In the genomic region with DNA sequence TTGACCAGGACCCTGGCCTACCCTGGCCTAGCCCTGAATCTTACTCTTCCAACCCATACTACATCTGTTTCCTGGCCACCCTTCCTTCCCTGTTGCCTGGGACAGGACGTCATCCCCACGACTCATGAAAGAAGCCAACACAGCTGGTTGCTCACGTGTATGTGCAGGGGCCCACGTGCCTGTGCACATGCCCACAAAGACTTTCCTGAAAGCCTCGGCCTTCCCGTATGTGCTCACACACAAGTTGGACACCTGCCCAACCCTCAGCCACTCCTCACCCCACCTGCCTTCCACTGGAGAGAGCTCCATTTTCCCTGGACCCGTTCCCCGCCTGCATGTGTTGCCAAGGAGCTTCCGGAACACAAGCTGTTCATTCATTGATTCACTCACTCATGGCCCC, we compare ENCODE assay signal across 10 cellular contexts. TPM values are rescaled to one million over a fixed set of nuclear protein-coding genes. Genes with fewer than 3 reads are reported as not detected.
DNase-seq lines count a peak whose midpoint lies in the region; ATAC-seq and TF ChIP-seq lines count a peak whose summit lies in the region.
"Had no signal": no experiment of that assay in that cellular context is flagged by ENCODE, and none has a peak within 500 bp of the region (broad histone marks: within the 10 kb centered on the region; RNA-seq: fewer than 3 reads in every experiment).

No MANE protein-coding gene starts in this region.

- TF ChIP-seq POLR2A in spleen (IDR thresholded peaks at IDR 0.05), result no peak

- H3K9me3 ChIP-seq in lower lobe of right lung (no peaks in the 10 kb centered on the region), spleen (peaks cover 0 to 6% (median 2%) of the 10 kb centered on the region in 8 donors)

- intact Hi-C loops in lower lobe of right lung (cut with DNase I), result no loop called here
- intact Hi-C loops in spleen (cut with DNase I; ENCODE audit: low total_unique reads), result no loop called here

- H3K27ac ChIP-seq in lower lobe of right lung (peak overlapping the region; percentile 54), spleen (no peak overlapping the region)

- no peaks in the 10 kb centered on the region for H3K27me3 ChIP-seq in lower lobe of right lung (ENCODE audit: low read depth)
- H3K27me3 ChIP-seq in spleen (replicated peaks in 1 of 7), result peaks cover 0 to 7% (median 0%) of the 10 kb centered on the region in 7 donors

- TF ChIP-seq CTCF in brain (conservative IDR thresholded peaks at IDR 0.05), result no peak
- TF ChIP-seq CTCF in lower lobe of right lung (IDR thresholded peaks at IDR 0.05), result no peak
- no peak for TF ChIP-seq CTCF in spleen (IDR thresholded peaks at IDR 0.05 in 8 of 11, conservative IDR thresholded peaks at IDR 0.05 in 3 of 11)

- H3K4me3 Mint-ChIP-seq in brain, result peak overlapping the region in 3 of 5 experiments; percentile 16 to 71 (median 36)

- peak; percentile 85 to 87 for ATAC-seq in lower lobe of right lung
- no peak for ATAC-seq in HG03159 (IDR thresholded peaks at IDR 0.05; ENCODE audit: unreplicated experiment)

- DNase-seq in A172 (ENCODE audit: low spot score) (peak; percentile 77), NCI-H1092 (lab: John Stamatoyannopoulos, UW) (peak; percentile 85), lower lobe of right lung (peak; percentile 89), spleen (no peak), NAMALWA (ENCODE audit: low spot score) (no peak), HEK293T (ENCODE audit: extremely low spot score) (no peak)
- DNase-seq: activated naive CD4-positive, alpha-beta T cell treated with Interleukin-2 at 50 U/mL for 16 hours had no signal

- H3K27ac Mint-ChIP-seq in brain, result peak overlapping the region in 4 of 5 experiments; percentile 59 to 90 (median 88)

- H3K4me1 Mint-ChIP-seq in brain, result peaks cover 19% of the 10 kb centered on the region

- 42 to 51% (median 46%) methylated on average over 9 of the region's 9 CpGs for WGBS in spleen, 5 donors

- CTCF ChIA-PET in HEK293T (lab: Yijun Ruan, JAX), result interaction anchor here (0.5 to 1.3 kb wide), 4 partner anchors 9 to 88 kb away, joined by 3 to 5 read pairs (median 4); no protein-coding TSS in a partner anchor

- H3K36me3 ChIP-seq in lower lobe of right lung (no peaks in the 10 kb centered on the region), spleen (no peaks in the 10 kb centered on the region)

- H3K9me3 Mint-ChIP-seq in brain, result peaks cover 0 to 7% (median 3%) of the 10 kb centered on the region in 5 experiments

- H3K27me3 Mint-ChIP-seq in brain, result peaks cover 16% of the 10 kb centered on the region

- H3K4me3 ChIP-seq in lower lobe of right lung (no peak overlapping the region), spleen (no peak overlapping the region)

- no peaks in the 10 kb centered on the region for H3K4me1 ChIP-seq in lower lobe of right lung
- no peaks in the 10 kb centered on the region for H3K4me1 ChIP-seq in spleen

- POLR2A ChIA-PET in HEK293T (lab: Yijun Ruan, JAX), result interaction anchor here (1.2 to 1.5 kb wide), 2 partner anchors 9 to 55 kb away, joined by 4 to 6 read pairs; a partner anchor contains a TSS

- no peaks in the 10 kb centered on the region for H3K36me3 Mint-ChIP-seq in brain

TF ChIP-seq in HEK293T, 16 proteins besides CTCF, POLR2A, EP300 and RAD21:
- TF ChIP-seq L3MBTL2 (conservative IDR thresholded peaks at IDR 0.05) (no peak), HDGF (IDR thresholded peaks at IDR 0.05; ENCODE audit: borderline replicate concordance) (no peak), SP1 (IDR thresholded peaks at IDR 0.05) (no peak), BHLHE40 (IDR thresholded peaks at IDR 0.05; ENCODE audit: borderline replicate concordance) (no peak), CTBP1 (IDR thresholded peaks at IDR 0.05; ENCODE audit: borderline replicate concordance) (no peak), FOXM1 (IDR thresholded peaks at IDR 0.05; ENCODE audit: borderline replicate concordance) (no peak), LEF1 (IDR thresholded peaks at IDR 0.05; ENCODE audit: borderline replicate concordance) (no peak), NFRKB (IDR thresholded peaks at IDR 0.05) (no peak), ELF4 (IDR thresholded peaks at IDR 0.05) (no peak), FOXK2 (IDR thresholded peaks at IDR 0.05) (no peak), TARDBP (IDR thresholded peaks at IDR 0.05) (no peak), ARNT (IDR thresholded peaks at IDR 0.05) (no peak)
- TF ChIP-seq, protein P1, sequence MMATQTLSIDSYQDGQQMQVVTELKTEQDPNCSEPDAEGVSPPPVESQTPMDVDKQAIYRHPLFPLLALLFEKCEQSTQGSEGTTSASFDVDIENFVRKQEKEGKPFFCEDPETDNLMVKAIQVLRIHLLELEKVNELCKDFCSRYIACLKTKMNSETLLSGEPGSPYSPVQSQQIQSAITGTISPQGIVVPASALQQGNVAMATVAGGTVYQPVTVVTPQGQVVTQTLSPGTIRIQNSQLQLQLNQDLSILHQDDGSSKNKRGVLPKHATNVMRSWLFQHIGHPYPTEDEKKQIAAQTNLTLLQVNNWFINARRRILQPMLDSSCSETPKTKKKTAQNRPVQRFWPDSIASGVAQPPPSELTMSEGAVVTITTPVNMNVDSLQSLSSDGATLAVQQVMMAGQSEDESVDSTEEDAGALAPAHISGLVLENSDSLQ (IDR thresholded peaks at IDR 0.05), result no peak

RNA-seq across cellular contexts. Expression of a gene that starts 7.0 kb away (rescaled TPM):
- total RNA-seq in A172 (2014; rRNA removed; shearing (Covaris generic)), result 0.64 and 2.1 TPM in 2 replicates
- polyA plus RNA-seq in brain (ENCODE audit: insufficient read depth, low read depth, low replicate concordance) (15.8 TPM), spleen (1 to 10 TPM; 2.9 to 4.2 (median 3.3) TPM)
- total RNA-seq in lower lobe of right lung (19.5 TPM), spleen (10 to 100 TPM in 2 of 7 donors, 1 to 10 TPM in 5; 3.1 to 11.2 (median 6.0) TPM)

RNA-seq across cellular contexts. Expression of a gene that starts 21.5 kb away (rescaled TPM):
- total RNA-seq in A172 (2014; rRNA removed; shearing (Covaris generic)), result not detected in 2 replicates
- polyA plus RNA-seq in brain (ENCODE audit: insufficient read depth, low read depth, low replicate concordance) (not detected), spleen (not detected)
- total RNA-seq in lower lobe of right lung (not detected), spleen (not detected)
- total RNA-seq: temporal lobe had no signal

RNA-seq across cellular contexts. Expression of a gene that starts 53.1 kb away (rescaled TPM):
- total RNA-seq in A172 (2014; rRNA removed; shearing (Covaris generic)), result 4.0 and 4.5 TPM in 2 replicates
- polyA plus RNA-seq in brain (ENCODE audit: insufficient read depth, low read depth, low replicate concordance), result 20.8 TPM
- 21.3 TPM for total RNA-seq in lower lobe of right lung
- 10 to 100 TPM in 2 of 7 donors, 1 to 10 TPM in 5; 4.1 to 11.9 (median 7.1) TPM for total RNA-seq in spleen
- 1 to 10 TPM; 2.0 to 5.0 (median 4.2) TPM for polyA plus RNA-seq in spleen

RNA-seq across cellular contexts. Expression of a gene that starts 55.7 kb away (rescaled TPM):
- total RNA-seq in A172 (2014; rRNA removed; shearing (Covaris generic)), result 2,332 and 2,918 TPM in 2 replicates
- polyA plus RNA-seq in brain (ENCODE audit: insufficient read depth, low read depth, low replicate concordance), result 2,935 TPM
- 1,465 TPM for total RNA-seq in lower lobe of right lung
- total RNA-seq in spleen, result 1,000 to 10,000 TPM; 1,504 to 3,872 (median 2,079) TPM
- 1,000 to 10,000 TPM; 4,610 to 7,360 (median 6,812) TPM for polyA plus RNA-seq in spleen

Comparison
In these comparisons a context has a peak if more than half of its experiments do, and no peak if none do; other contexts are left out.
1. DNase-seq: peak in A172 (single experiment), NCI-H1092 (single experiment) and lower lobe of right lung (single experiment); none in spleen (single experiment), NAMALWA (single experiment) and HEK293T (single experiment).